1 cellular context compared by ENCODE assay signal in genomic region chr3:83500422-83500821, GRCh38.
TF ChIP-seq lines count a peak whose summit lies in the region.

No MANE protein-coding gene starts in this region.

TF ChIP-seq in HepG2, 621 proteins besides CTCF, POLR2A, EP300 and RAD21 (continued from another document and continues in another):
- TF ChIP-seq ZHX2 (IDR thresholded peaks at IDR 0.05; ENCODE audit: low read depth) (peak; percentile 26; the same call in 1 of the 2 replicates), ZHX2 (CRISPR knock-in tag; IDR thresholded peaks at IDR 0.05; ENCODE audit: borderline replicate concordance) (no peak), RXRB (CRISPR knock-in tag; IDR thresholded peaks at IDR 0.05; ENCODE audit: borderline replicate concordance) (peak; percentile 61; the same call in 1 of the 2 replicates), ZNF281 (CRISPR knock-in tag; IDR thresholded peaks at IDR 0.05; ENCODE audit: borderline replicate concordance) (peak; percentile 42; the same call in 1 of the 2 replicates), KLF16 (CRISPR knock-in tag; IDR thresholded peaks at IDR 0.05) (peak in 1 of 2 experiments; percentile 45; a peak in 1 of 4 replicates), NR0B2 (CRISPR knock-in tag; IDR thresholded peaks at IDR 0.05) (no peak), ZFP1 (CRISPR knock-in tag; IDR thresholded peaks at IDR 0.05) (0 out of 2 replicates have a peak, but pooled peaks have one; percentile 36), ZNF570 (CRISPR knock-in tag; IDR thresholded peaks at IDR 0.05; ENCODE audit: borderline replicate concordance) (no peak), DPF2 (CRISPR knock-in tag; IDR thresholded peaks at IDR 0.05; ENCODE audit: borderline replicate concordance, low read depth) (no peak), CCAR2 (optimal IDR thresholded peaks at IDR 0.05; ENCODE audit: low read depth, low read length) (no peak), ZNF264 (CRISPR knock-in tag; IDR thresholded peaks at IDR 0.05) (peak; percentile 98; the same call in 1 of the 2 replicates), PLSCR1 (CRISPR knock-in tag; IDR thresholded peaks at IDR 0.05; ENCODE audit: borderline replicate concordance) (no peak), PLRG1 (conservative IDR thresholded peaks at IDR 0.05) (no peak), SAP130 (CRISPR knock-in tag; IDR thresholded peaks at IDR 0.05; ENCODE audit: low read depth) (peak; percentile 45), ZNF530 (CRISPR knock-in tag; IDR thresholded peaks at IDR 0.05; ENCODE audit: low read depth) (no peak), ZNF326 (CRISPR knock-in tag; IDR thresholded peaks at IDR 0.05; ENCODE audit: borderline replicate concordance) (no peak), ZNF574 (CRISPR knock-in tag; IDR thresholded peaks at IDR 0.05) (no peak), ZNF703 (CRISPR knock-in tag; IDR thresholded peaks at IDR 0.05; ENCODE audit: borderline replicate concordance) (no peak), FOXO4 (CRISPR knock-in tag; conservative IDR thresholded peaks at IDR 0.05) (no peak), ZNF567 (CRISPR knock-in tag; IDR thresholded peaks at IDR 0.05; ENCODE audit: borderline replicate concordance) (no peak), SOX6 (IDR thresholded peaks at IDR 0.05) (no peak), SOX6 (CRISPR knock-in tag; IDR thresholded peaks at IDR 0.05) (peak; percentile 96), FOXO1 (CRISPR knock-in tag; IDR thresholded peaks at IDR 0.05) (no peak; the same call in 1 of the 2 replicates), ZNF614 (CRISPR knock-in tag; IDR thresholded peaks at IDR 0.05; ENCODE audit: borderline replicate concordance) (0 out of 2 replicates have a peak, but pooled peaks have one; percentile 57), ISL2 (CRISPR knock-in tag; IDR thresholded peaks at IDR 0.05) (no peak), DBP (CRISPR knock-in tag; IDR thresholded peaks at IDR 0.05; ENCODE audit: not compliant biosample characterization) (no peak), NFE2 (CRISPR knock-in tag; IDR thresholded peaks at IDR 0.05) (peak; percentile 73), XBP1 (CRISPR knock-in tag; IDR thresholded peaks at IDR 0.05) (no peak), ZNF234 (CRISPR knock-in tag; conservative IDR thresholded peaks at IDR 0.05) (no peak), SYNCRIP (IDR thresholded peaks at IDR 0.05; ENCODE audit: insufficient read depth, low read depth, low read length) (no peak), ZNF432 (CRISPR knock-in tag; IDR thresholded peaks at IDR 0.05; ENCODE audit: borderline replicate concordance) (no peak), ZNF816 (CRISPR knock-in tag; IDR thresholded peaks at IDR 0.05; ENCODE audit: borderline replicate concordance) (no peak), ZNF720 (CRISPR knock-in tag; IDR thresholded peaks at IDR 0.05) (no peak), ATAD3A (CRISPR knock-in tag; IDR thresholded peaks at IDR 0.05) (no peak), NCOA5 (CRISPR knock-in tag; IDR thresholded peaks at IDR 0.05) (no peak), ZSCAN5A (CRISPR knock-in tag; IDR thresholded peaks at IDR 0.05; ENCODE audit: borderline replicate concordance) (peak; percentile 24; the same call in 1 of the 2 replicates), MTERF4 (CRISPR knock-in tag; IDR thresholded peaks at IDR 0.05) (no peak), CENPX (CRISPR knock-in tag; IDR thresholded peaks at IDR 0.05) (no peak), ZNF350 (CRISPR knock-in tag; IDR thresholded peaks at IDR 0.05; ENCODE audit: borderline replicate concordance, low read depth) (peak; percentile 77; the same call in 1 of the 2 replicates), TP53 (CRISPR knock-in tag; conservative IDR thresholded peaks at IDR 0.05) (no peak), FOXM1 (CRISPR knock-in tag; IDR thresholded peaks at IDR 0.05) (no peak)
